ENCODE assay signal across 28 cellular contexts in genomic region chr7:78636727-78637126, GRCh38.
"Had no signal": no experiment of that assay in that cellular context is flagged by ENCODE, and none has a peak within 500 bp of the region (broad histone marks: within the 10 kb centered on the region; RNA-seq: fewer than 3 reads in every experiment).

No MANE protein-coding gene starts in this region.

- H3K27ac ChIP-seq: brain microvascular endothelial cell, coronary artery, dorsolateral prefrontal cortex, foreskin keratinocyte, gastrocnemius medialis, heart left ventricle had no signal

- DNase-seq: activated CD4-positive, alpha-beta memory T cell treated with anti-CD3 and anti-CD28 coated beads, Interleukin-2, amount 10 ng/mL, durations not matched to agents 7 days and 5 days; activated CD4-positive, alpha-beta T cell treated with anti-CD3 and anti-CD28 coated beads for 1 hour; activated CD4-positive, alpha-beta T cell treated with anti-CD3 and anti-CD28 coated beads for 4 hours; activated CD4-positive, alpha-beta T cell treated with anti-CD3 and anti-CD28 coated beads, Interleukin-2, amount 10 ng/mL, durations not matched to agents 7 days and 5 days; activated CD4-positive, alpha-beta T cell treated with anti-CD3 and anti-CD28 coated beads, Interleukin-2, amount 50 U/mL, for 4 hours; activated CD8-positive, alpha-beta memory T cell treated with anti-CD3 and anti-CD28 coated beads, Interleukin-2, amount 50 U/mL, for 48 hours; activated gamma-delta T cell; activated naive CD4-positive, alpha-beta T cell; activated naive CD4-positive, alpha-beta T cell treated with anti-CD3 and anti-CD28 coated beads, Interleukin-2, amount 50 U/mL, for 16 hours; activated T-cell treated with anti-CD3 and anti-CD28 coated beads for 4 hours; activated T-cell treated with anti-CD3 and anti-CD28 coated beads, Interleukin-2, amount 50 U/mL, for 24 hours; activated T-cell treated with anti-CD3 and anti-CD28 coated beads, Interleukin-2, amount 50 U/mL, for 72 hours; amniotic stem cell; anterior cingulate cortex; brain microvascular endothelial cell; dorsolateral prefrontal cortex; effector memory CD4-positive, alpha-beta T cell; endodermal cell; foreskin keratinocyte; gastrocnemius medialis; glutamatergic neuron; heart left ventricle; T-helper 2 cell had no signal

- H3K36me3 Mint-ChIP-seq: activated naive CD8-positive, alpha-beta T cell had no signal

- H3K36me3 ChIP-seq: brain microvascular endothelial cell, gastrocnemius medialis, heart left ventricle had no signal

- H3K27ac Mint-ChIP-seq: activated CD4-positive, alpha-beta memory T cell treated with anti-CD3 and anti-CD28 coated beads, Interleukin-2, amount 10 ng/mL, durations not matched to agents 7 days and 5 days; activated CD4-positive, alpha-beta T cell treated with anti-CD3 and anti-CD28 coated beads, Interleukin-2, amount 10 ng/mL, durations not matched to agents 7 days and 5 days; activated naive CD8-positive, alpha-beta T cell; activated T-cell treated with anti-CD3 and anti-CD28 coated beads, Interleukin-2, amount 50 U/mL, for 24 hours; activated T-cell treated with anti-CD3 and anti-CD28 coated beads, Interleukin-2, amount 50 U/mL, for 72 hours; dendritic cell treated with granulocyte-macrophage colony-stimulating factor and Interleukin-4, amounts not matched to agents 40 ng/mL and 50 ng/mL, for 4 days; endodermal cell had no signal

- H3K4me3 Mint-ChIP-seq: activated CD4-positive, alpha-beta memory T cell treated with anti-CD3 and anti-CD28 coated beads, Interleukin-2, amount 10 ng/mL, durations not matched to agents 7 days and 5 days; activated CD4-positive, alpha-beta T cell treated with anti-CD3 and anti-CD28 coated beads, Interleukin-2, amount 10 ng/mL, durations not matched to agents 7 days and 5 days; activated naive CD8-positive, alpha-beta T cell; activated T-cell treated with anti-CD3 and anti-CD28 coated beads, Interleukin-2, amount 50 U/mL, for 24 hours; activated T-cell treated with anti-CD3 and anti-CD28 coated beads, Interleukin-2, amount 50 U/mL, for 72 hours; central memory CD8-positive, alpha-beta T cell; dendritic cell treated with granulocyte-macrophage colony-stimulating factor and Interleukin-4, amounts not matched to agents 40 ng/mL and 50 ng/mL, for 4 days; endodermal cell had no signal

- H3K9me3 ChIP-seq: gastrocnemius medialis, heart left ventricle had no signal

- ATAC-seq: activated T-cell treated with anti-CD3 and anti-CD28 coated beads, Interleukin-2, amount 50 U/mL, for 72 hours; esophagus mucosa; foreskin keratinocyte; gastrocnemius medialis; heart left ventricle had no signal

- H3K9me3 Mint-ChIP-seq: activated CD4-positive, alpha-beta T cell treated with anti-CD3 and anti-CD28 coated beads, Interleukin-2, amount 10 ng/mL, durations not matched to agents 7 days and 5 days; endodermal cell had no signal

- H3K27me3 Mint-ChIP-seq: activated CD4-positive, alpha-beta memory T cell treated with anti-CD3 and anti-CD28 coated beads, Interleukin-2, amount 10 ng/mL, durations not matched to agents 7 days and 5 days; activated CD4-positive, alpha-beta T cell treated with anti-CD3 and anti-CD28 coated beads, Interleukin-2, amount 10 ng/mL, durations not matched to agents 7 days and 5 days; activated naive CD8-positive, alpha-beta T cell; activated T-cell treated with anti-CD3 and anti-CD28 coated beads, Interleukin-2, amount 50 U/mL, for 24 hours; central memory CD8-positive, alpha-beta T cell; dendritic cell treated with granulocyte-macrophage colony-stimulating factor and Interleukin-4, amounts not matched to agents 40 ng/mL and 50 ng/mL, for 4 days had no signal

- H3K4me1 Mint-ChIP-seq: activated CD4-positive, alpha-beta memory T cell treated with anti-CD3 and anti-CD28 coated beads, Interleukin-2, amount 10 ng/mL, durations not matched to agents 7 days and 5 days; activated CD4-positive, alpha-beta T cell treated with anti-CD3 and anti-CD28 coated beads, Interleukin-2, amount 10 ng/mL, durations not matched to agents 7 days and 5 days; central memory CD8-positive, alpha-beta T cell had no signal

- H3K4me3 ChIP-seq: coronary artery, dorsolateral prefrontal cortex, gastrocnemius medialis, heart left ventricle had no signal

- H3K4me1 ChIP-seq: foreskin keratinocyte, heart left ventricle had no signal

- H3K27me3 ChIP-seq: brain microvascular endothelial cell, dorsolateral prefrontal cortex, foreskin keratinocyte, gastrocnemius medialis, heart left ventricle had no signal
